ENCODE assay signal across 1 cellular context in the genomic region with DNA sequence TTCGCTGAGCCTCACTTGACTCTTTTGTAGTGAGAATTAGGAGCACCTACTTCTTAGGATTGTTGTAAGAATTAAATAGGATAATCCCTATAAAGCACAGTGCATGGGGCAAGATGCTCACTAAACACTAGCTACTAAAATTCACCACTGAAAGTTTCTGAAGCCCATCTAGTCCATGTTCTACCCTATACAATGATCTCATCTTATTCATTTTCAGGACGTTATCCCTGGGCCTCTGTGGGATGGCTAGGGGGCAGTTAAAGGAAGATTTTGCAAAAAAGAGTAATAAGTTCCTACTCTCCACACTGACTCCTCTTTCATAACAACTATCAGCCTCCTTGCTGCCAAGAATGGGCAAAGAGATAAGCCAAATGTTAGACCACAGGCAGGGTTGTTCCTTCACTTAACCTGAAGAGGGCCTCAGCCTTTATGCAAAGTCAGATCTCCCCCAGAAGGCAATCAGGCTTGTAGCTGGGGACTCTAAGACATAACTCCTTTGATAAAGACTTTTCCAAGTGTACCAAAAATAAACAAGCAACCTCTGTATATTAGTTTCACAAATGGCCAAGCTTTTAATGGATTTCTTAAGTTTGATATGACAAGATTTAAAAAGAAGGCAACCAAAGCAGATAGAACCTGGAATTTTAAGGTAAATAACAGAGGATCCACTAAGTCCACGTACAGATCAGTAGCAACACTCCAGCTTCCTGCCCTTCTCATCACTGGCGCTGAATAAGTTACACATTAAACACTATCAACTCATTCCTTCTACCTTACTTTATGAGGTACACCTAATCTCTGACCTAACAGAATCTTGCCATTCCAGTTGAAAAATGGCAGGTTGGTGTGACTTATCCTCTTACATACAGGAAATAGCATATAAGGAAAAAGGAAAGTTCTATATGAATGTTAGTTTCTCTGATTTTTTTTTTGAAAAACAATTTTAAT.
A peak's percentile ranks its signal among the peaks of the same experiment; 100 is the strongest.
TF ChIP-seq lines count a peak whose summit lies in the region.

No MANE protein-coding gene starts in this region.

TF ChIP-seq in K562, 482 proteins besides CTCF, POLR2A, EP300 and RAD21 (continued from another document and continues in another):
- TF ChIP-seq, protein P1, sequence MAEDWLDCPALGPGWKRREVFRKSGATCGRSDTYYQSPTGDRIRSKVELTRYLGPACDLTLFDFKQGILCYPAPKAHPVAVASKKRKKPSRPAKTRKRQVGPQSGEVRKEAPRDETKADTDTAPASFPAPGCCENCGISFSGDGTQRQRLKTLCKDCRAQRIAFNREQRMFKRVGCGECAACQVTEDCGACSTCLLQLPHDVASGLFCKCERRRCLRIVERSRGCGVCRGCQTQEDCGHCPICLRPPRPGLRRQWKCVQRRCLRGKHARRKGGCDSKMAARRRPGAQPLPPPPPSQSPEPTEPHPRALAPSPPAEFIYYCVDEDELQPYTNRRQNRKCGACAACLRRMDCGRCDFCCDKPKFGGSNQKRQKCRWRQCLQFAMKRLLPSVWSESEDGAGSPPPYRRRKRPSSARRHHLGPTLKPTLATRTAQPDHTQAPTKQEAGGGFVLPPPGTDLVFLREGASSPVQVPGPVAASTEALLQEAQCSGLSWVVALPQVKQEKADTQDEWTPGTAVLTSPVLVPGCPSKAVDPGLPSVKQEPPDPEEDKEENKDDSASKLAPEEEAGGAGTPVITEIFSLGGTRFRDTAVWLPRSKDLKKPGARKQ (CRISPR knock-in tag; IDR thresholded peaks at IDR 0.05): no peak
- no peak for TF ChIP-seq ZNF444 (CRISPR knock-in tag; IDR thresholded peaks at IDR 0.05)
- TF ChIP-seq NUFIP1 (IDR thresholded peaks at IDR 0.05; ENCODE audit: partially characterized antibody): no peak
- TF ChIP-seq, protein P2, sequence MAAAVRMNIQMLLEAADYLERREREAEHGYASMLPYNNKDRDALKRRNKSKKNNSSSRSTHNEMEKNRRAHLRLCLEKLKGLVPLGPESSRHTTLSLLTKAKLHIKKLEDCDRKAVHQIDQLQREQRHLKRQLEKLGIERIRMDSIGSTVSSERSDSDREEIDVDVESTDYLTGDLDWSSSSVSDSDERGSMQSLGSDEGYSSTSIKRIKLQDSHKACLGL (CRISPR knock-in tag; IDR thresholded peaks at IDR 0.05; ENCODE audit: borderline replicate concordance, poor library complexity, severe bottlenecking): no peak
- TF ChIP-seq, protein P3, sequence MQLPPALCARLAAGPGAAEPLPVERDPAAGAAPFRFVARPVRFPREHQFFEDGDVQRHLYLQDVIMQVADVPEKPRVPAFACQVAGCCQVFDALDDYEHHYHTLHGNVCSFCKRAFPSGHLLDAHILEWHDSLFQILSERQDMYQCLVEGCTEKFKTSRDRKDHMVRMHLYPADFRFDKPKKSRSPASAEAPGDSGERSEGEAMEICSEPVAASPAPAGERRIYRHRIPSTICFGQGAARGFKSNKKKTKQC (CRISPR knock-in tag; IDR thresholded peaks at IDR 0.05): no peak
- peak; percentile 48; the same call in 1 of the 2 replicates for TF ChIP-seq NFE2 (IDR thresholded peaks at IDR 0.05; ENCODE audit: low read depth)
- no peak for TF ChIP-seq SAFB2 (IDR thresholded peaks at IDR 0.05; ENCODE audit: borderline replicate concordance, low read depth, low read length, severe bottlenecking)
- TF ChIP-seq POLR3A (IDR thresholded peaks at IDR 0.05; ENCODE audit: borderline replicate concordance, extremely low read depth, insufficient read depth, insufficient read length): no peak
- TF ChIP-seq, protein P4, sequence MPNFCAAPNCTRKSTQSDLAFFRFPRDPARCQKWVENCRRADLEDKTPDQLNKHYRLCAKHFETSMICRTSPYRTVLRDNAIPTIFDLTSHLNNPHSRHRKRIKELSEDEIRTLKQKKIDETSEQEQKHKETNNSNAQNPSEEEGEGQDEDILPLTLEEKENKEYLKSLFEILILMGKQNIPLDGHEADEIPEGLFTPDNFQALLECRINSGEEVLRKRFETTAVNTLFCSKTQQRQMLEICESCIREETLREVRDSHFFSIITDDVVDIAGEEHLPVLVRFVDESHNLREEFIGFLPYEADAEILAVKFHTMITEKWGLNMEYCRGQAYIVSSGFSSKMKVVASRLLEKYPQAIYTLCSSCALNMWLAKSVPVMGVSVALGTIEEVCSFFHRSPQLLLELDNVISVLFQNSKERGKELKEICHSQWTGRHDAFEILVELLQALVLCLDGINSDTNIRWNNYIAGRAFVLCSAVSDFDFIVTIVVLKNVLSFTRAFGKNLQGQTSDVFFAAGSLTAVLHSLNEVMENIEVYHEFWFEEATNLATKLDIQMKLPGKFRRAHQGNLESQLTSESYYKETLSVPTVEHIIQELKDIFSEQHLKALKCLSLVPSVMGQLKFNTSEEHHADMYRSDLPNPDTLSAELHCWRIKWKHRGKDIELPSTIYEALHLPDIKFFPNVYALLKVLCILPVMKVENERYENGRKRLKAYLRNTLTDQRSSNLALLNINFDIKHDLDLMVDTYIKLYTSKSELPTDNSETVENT (CRISPR knock-in tag; IDR thresholded peaks at IDR 0.05): no peak
- peak; percentile 40 for TF ChIP-seq SOX6 (IDR thresholded peaks at IDR 0.05)
- no peak for TF ChIP-seq TCF7 (IDR thresholded peaks at IDR 0.05; ENCODE audit: borderline replicate concordance)
- TF ChIP-seq HLTF (IDR thresholded peaks at IDR 0.05): no peak
- 0 out of 2 replicates have a peak, but pooled peaks have one; percentile 41 for TF ChIP-seq SMARCC2 (IDR thresholded peaks at IDR 0.05; ENCODE audit: low read depth)
- TF ChIP-seq EHMT2 (IDR thresholded peaks at IDR 0.05): peak; percentile 78; the same call in 1 of the 2 replicates
- TF ChIP-seq GTF2A2 (tag; IDR thresholded peaks at IDR 0.05): no peak
- TF ChIP-seq, protein P5, sequence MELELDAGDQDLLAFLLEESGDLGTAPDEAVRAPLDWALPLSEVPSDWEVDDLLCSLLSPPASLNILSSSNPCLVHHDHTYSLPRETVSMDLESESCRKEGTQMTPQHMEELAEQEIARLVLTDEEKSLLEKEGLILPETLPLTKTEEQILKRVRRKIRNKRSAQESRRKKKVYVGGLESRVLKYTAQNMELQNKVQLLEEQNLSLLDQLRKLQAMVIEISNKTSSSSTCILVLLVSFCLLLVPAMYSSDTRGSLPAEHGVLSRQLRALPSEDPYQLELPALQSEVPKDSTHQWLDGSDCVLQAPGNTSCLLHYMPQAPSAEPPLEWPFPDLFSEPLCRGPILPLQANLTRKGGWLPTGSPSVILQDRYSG (tag; conservative IDR thresholded peaks at IDR 0.05; ENCODE audit: low read depth): no peak
- TF ChIP-seq, protein P6, sequence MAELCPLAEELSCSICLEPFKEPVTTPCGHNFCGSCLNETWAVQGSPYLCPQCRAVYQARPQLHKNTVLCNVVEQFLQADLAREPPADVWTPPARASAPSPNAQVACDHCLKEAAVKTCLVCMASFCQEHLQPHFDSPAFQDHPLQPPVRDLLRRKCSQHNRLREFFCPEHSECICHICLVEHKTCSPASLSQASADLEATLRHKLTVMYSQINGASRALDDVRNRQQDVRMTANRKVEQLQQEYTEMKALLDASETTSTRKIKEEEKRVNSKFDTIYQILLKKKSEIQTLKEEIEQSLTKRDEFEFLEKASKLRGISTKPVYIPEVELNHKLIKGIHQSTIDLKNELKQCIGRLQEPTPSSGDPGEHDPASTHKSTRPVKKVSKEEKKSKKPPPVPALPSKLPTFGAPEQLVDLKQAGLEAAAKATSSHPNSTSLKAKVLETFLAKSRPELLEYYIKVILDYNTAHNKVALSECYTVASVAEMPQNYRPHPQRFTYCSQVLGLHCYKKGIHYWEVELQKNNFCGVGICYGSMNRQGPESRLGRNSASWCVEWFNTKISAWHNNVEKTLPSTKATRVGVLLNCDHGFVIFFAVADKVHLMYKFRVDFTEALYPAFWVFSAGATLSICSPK (IDR thresholded peaks at IDR 0.05; ENCODE audit: borderline replicate concordance): no peak
- no peak for TF ChIP-seq ZNF431 (CRISPR knock-in tag; IDR thresholded peaks at IDR 0.05)
- TF ChIP-seq ZNF165 (CRISPR knock-in tag; IDR thresholded peaks at IDR 0.05; ENCODE audit: borderline replicate concordance): no peak
- no peak for TF ChIP-seq TRIM28 (IDR thresholded peaks at IDR 0.05)
- TF ChIP-seq ZNF384 (IDR thresholded peaks at IDR 0.05; ENCODE audit: low read depth, low read length): 0 out of 2 replicates have a peak, but pooled peaks have one; percentile 15
- TF ChIP-seq ZNF668 (CRISPR knock-in tag; IDR thresholded peaks at IDR 0.05): no peak
- no peak for TF ChIP-seq PCBP1 (IDR thresholded peaks at IDR 0.05; ENCODE audit: low read depth, low read length, poor library complexity, severe bottlenecking)
- 0 out of 2 replicates have a peak, but pooled peaks have one; percentile 18 for TF ChIP-seq ATF7 (IDR thresholded peaks at IDR 0.05)
- TF ChIP-seq, protein P7, sequence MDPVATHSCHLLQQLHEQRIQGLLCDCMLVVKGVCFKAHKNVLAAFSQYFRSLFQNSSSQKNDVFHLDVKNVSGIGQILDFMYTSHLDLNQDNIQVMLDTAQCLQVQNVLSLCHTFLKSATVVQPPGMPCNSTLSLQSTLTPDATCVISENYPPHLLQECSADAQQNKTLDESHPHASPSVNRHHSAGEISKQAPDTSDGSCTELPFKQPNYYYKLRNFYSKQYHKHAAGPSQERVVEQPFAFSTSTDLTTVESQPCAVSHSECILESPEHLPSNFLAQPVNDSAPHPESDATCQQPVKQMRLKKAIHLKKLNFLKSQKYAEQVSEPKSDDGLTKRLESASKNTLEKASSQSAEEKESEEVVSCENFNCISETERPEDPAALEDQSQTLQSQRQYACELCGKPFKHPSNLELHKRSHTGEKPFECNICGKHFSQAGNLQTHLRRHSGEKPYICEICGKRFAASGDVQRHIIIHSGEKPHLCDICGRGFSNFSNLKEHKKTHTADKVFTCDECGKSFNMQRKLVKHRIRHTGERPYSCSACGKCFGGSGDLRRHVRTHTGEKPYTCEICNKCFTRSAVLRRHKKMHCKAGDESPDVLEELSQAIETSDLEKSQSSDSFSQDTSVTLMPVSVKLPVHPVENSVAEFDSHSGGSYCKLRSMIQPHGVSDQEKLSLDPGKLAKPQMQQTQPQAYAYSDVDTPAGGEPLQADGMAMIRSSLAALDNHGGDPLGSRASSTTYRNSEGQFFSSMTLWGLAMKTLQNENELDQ (CRISPR knock-in tag; IDR thresholded peaks at IDR 0.05; ENCODE audit: borderline replicate concordance): no peak
- no peak for TF ChIP-seq NEUROD1 (IDR thresholded peaks at IDR 0.05; ENCODE audit: borderline replicate concordance, low read depth, low read length, partially characterized antibody)
- TF ChIP-seq LCOR (CRISPR knock-in tag; IDR thresholded peaks at IDR 0.05): peak; percentile 44; the same call in 1 of the 2 replicates
- TF ChIP-seq HDAC1 (IDR thresholded peaks at IDR 0.05): no peak
- no peak for TF ChIP-seq BMI1 (IDR thresholded peaks at IDR 0.05; ENCODE audit: low read length)
- TF ChIP-seq FOXK2 (conservative IDR thresholded peaks at IDR 0.05 in 1 of 2, IDR thresholded peaks at IDR 0.05 in 1 of 2; ENCODE audit: low read depth in 2 of 2): peak in 1 of 2 experiments; percentile 29; a peak in 1 of 4 replicates
- TF ChIP-seq, protein P8, sequence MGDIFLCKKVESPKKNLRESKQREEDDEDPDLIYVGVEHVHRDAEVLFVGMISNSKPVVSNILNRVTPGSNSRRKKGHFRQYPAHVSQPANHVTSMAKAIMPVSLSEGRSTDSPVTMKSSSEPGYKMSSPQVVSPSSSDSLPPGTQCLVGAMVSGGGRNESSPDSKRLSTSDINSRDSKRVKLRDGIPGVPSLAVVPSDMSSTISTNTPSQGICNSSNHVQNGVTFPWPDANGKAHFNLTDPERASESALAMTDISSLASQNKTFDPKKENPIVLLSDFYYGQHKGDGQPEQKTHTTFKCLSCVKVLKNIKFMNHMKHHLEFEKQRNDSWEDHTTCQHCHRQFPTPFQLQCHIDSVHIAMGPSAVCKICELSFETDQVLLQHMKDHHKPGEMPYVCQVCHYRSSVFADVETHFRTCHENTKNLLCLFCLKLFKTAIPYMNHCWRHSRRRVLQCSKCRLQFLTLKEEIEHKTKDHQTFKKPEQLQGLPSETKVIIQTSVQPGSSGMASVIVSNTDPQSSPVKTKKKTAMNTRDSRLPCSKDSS (IDR thresholded peaks at IDR 0.05; ENCODE audit: low read depth, partially characterized antibody): no peak
- TF ChIP-seq ESRRB (CRISPR knock-in tag; IDR thresholded peaks at IDR 0.05; ENCODE audit: borderline replicate concordance): no peak
- no peak for TF ChIP-seq TSC22D4 (tag; IDR thresholded peaks at IDR 0.05)
- no peak for TF ChIP-seq PTTG1 (tag; IDR thresholded peaks at IDR 0.05; ENCODE audit: low read depth)
- TF ChIP-seq, protein P9, sequence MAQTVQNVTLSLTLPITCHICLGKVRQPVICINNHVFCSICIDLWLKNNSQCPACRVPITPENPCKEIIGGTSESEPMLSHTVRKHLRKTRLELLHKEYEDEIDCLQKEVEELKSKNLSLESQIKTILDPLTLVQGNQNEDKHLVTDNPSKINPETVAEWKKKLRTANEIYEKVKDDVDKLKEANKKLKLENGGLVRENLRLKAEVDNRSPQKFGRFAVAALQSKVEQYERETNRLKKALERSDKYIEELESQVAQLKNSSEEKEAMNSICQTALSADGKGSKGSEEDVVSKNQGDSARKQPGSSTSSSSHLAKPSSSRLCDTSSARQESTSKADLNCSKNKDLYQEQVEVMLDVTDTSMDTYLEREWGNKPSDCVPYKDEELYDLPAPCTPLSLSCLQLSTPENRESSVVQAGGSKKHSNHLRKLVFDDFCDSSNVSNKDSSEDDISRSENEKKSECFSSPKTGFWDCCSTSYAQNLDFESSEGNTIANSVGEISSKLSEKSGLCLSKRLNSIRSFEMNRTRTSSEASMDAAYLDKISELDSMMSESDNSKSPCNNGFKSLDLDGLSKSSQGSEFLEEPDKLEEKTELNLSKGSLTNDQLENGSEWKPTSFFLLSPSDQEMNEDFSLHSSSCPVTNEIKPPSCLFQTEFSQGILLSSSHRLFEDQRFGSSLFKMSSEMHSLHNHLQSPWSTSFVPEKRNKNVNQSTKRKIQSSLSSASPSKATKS (CRISPR knock-in tag; IDR thresholded peaks at IDR 0.05): no peak
- no peak for TF ChIP-seq ZNF445 (CRISPR knock-in tag; IDR thresholded peaks at IDR 0.05; ENCODE audit: low read depth)
- TF ChIP-seq, protein P10, sequence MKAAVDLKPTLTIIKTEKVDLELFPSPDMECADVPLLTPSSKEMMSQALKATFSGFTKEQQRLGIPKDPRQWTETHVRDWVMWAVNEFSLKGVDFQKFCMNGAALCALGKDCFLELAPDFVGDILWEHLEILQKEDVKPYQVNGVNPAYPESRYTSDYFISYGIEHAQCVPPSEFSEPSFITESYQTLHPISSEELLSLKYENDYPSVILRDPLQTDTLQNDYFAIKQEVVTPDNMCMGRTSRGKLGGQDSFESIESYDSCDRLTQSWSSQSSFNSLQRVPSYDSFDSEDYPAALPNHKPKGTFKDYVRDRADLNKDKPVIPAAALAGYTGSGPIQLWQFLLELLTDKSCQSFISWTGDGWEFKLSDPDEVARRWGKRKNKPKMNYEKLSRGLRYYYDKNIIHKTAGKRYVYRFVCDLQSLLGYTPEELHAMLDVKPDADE (conservative IDR thresholded peaks at IDR 0.05; ENCODE audit: control insufficient read depth, low read depth, low read length): no peak
- peak; percentile 45; the same call in 1 of the 2 replicates for TF ChIP-seq SMC3 (conservative IDR thresholded peaks at IDR 0.05; ENCODE audit: insufficient read depth, low read depth, low read length)
- TF ChIP-seq STAG1 (CRISPR knock-in tag; IDR thresholded peaks at IDR 0.05; ENCODE audit: borderline replicate concordance): no peak
- no peak for TF ChIP-seq TEAD1 (CRISPR knock-in tag; IDR thresholded peaks at IDR 0.05)
- TF ChIP-seq, protein P11, sequence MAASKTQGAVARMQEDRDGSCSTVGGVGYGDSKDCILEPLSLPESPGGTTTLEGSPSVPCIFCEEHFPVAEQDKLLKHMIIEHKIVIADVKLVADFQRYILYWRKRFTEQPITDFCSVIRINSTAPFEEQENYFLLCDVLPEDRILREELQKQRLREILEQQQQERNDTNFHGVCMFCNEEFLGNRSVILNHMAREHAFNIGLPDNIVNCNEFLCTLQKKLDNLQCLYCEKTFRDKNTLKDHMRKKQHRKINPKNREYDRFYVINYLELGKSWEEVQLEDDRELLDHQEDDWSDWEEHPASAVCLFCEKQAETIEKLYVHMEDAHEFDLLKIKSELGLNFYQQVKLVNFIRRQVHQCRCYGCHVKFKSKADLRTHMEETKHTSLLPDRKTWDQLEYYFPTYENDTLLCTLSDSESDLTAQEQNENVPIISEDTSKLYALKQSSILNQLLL (CRISPR knock-in tag; IDR thresholded peaks at IDR 0.05; ENCODE audit: borderline replicate concordance): no peak
- TF ChIP-seq FOXJ3 (CRISPR knock-in tag; IDR thresholded peaks at IDR 0.05): no peak
